ENCODE assay signal across 14 cellular contexts in genomic region chr16:30027588-30028437, GRCh38. TPM values are rescaled to one million over a fixed set of nuclear protein-coding genes. Genes with fewer than 3 reads are reported as not detected.
"Had no signal": no experiment of that assay in that cellular context is flagged by ENCODE, and none has a peak within 500 bp of the region (broad histone marks: within the 10 kb centered on the region; RNA-seq: fewer than 3 reads in every experiment).

No MANE protein-coding gene starts in this region.

- H3K27ac ChIP-seq: colonic mucosa, heart left ventricle, left ventricle myocardium inferior, skin epidermis, tibial artery, uterus had no signal

- ATAC-seq: activated T-helper 17 cell treated with anti-CD3 and anti-CD28 coated beads, Interleukin-2, amount 50 U/mL, for 72 hours had no signal

- FAIRE-seq: islet of Langerhans had no signal

- H3K4me1 ChIP-seq: colonic mucosa, uterus had no signal

- H3K9me3 ChIP-seq: colonic mucosa, heart left ventricle, left ventricle myocardium inferior, tibial artery, uterus had no signal

- H3K36me3 ChIP-seq: colonic mucosa, heart left ventricle, left ventricle myocardium inferior, tibial artery, uterus had no signal

- H3K9me3 Mint-ChIP-seq: activated naive CD4-positive, alpha-beta T cell treated with anti-CD3 and anti-CD28 coated beads, Interleukin-2, amount 10 ng/mL, durations not matched to agents 7 days and 5 days; activated T-helper 17 cell treated with anti-CD3 and anti-CD28 coated beads, Interleukin-2, amount 50 U/mL, for 72 hours had no signal

- DNase-seq: caudate nucleus; colonic mucosa; effector CD4-positive, alpha-beta T cell; foreskin melanocyte; left ventricle myocardium inferior; posterior cingulate gyrus; tibial artery; uterus had no signal

- H3K27ac Mint-ChIP-seq: activated naive CD4-positive, alpha-beta T cell treated with anti-CD3 and anti-CD28 coated beads, Interleukin-2, amount 10 ng/mL, durations not matched to agents 7 days and 5 days; activated T-helper 17 cell treated with anti-CD3 and anti-CD28 coated beads, Interleukin-2, amount 50 U/mL, for 72 hours had no signal

- H3K4me3 Mint-ChIP-seq: activated naive CD4-positive, alpha-beta T cell treated with anti-CD3 and anti-CD28 coated beads, Interleukin-2, amount 10 ng/mL, durations not matched to agents 7 days and 5 days; activated T-helper 17 cell treated with anti-CD3 and anti-CD28 coated beads, Interleukin-2, amount 50 U/mL, for 72 hours had no signal

- H3K4me3 ChIP-seq: colonic mucosa, heart left ventricle, left ventricle myocardium inferior, skin epidermis, tibial artery, uterus had no signal

RNA-seq across cellular contexts. Expression of gene TLCD3B, which starts 3.3 kb away (rescaled TPM):
- total RNA-seq: heart left ventricle, left ventricle myocardium inferior had no signal
- polyA plus RNA-seq: heart left ventricle had no signal

RNA-seq across cellular contexts. Expression of gene C16orf92, which starts 4.8 kb away (rescaled TPM):
- total RNA-seq: activated T-helper 17 cell treated with anti-CD3 and anti-CD28 coated beads, Interleukin-2, amount 50 U/mL, for 72 hours; colonic mucosa; heart left ventricle; left ventricle myocardium inferior; uterus had no signal
- polyA plus RNA-seq: adipose tissue, heart left ventricle had no signal
